In genomic region chr2:130997198-130997597, GRCh38 we compare ENCODE assay signal across 29 cellular contexts.
"Had no signal": no experiment of that assay in that cellular context is flagged by ENCODE, and none has a peak within 500 bp of the region (broad histone marks: within the 10 kb centered on the region; RNA-seq: fewer than 3 reads in every experiment).

No MANE protein-coding gene starts in this region.

- H3K9me3 ChIP-seq: stomach, suprapubic skin, testis, thoracic aorta, thyroid gland, tibial artery, tibial nerve, transverse colon, upper lobe of left lung, upper lobe of right lung, uterus, vagina had no signal

- H3K4me3 Mint-ChIP-seq: stimulated activated effector memory CD8-positive, alpha-beta T cell treated with anti-CD3 and anti-CD28 coated beads, Interleukin-12 subunit alpha, Interleukin-12 subunit beta, amount 100 ng/mL, for 72 hours; stimulated activated memory B cell treated with anti-CD40 and anti-IgM and Interleukin-4, amounts not matched to agents 10 μg/mL and 1 μg/mL and 100 μg/mL, for 72 hours; stimulated activated naive B cell treated with anti-CD40 and anti-IgM and Interleukin-4, amounts not matched to agents 10 μg/mL and 1 μg/mL and 100 μg/mL, for 72 hours; stimulated activated naive CD8-positive, alpha-beta T cell treated with anti-CD3 and anti-CD28 coated beads, Interleukin-15, amount 100 ng/mL, for 72 hours; stimulated activated naive CD8-positive, alpha-beta T cell treated with anti-CD3 and anti-CD28 coated beads, Interleukin-15, Interleukin-2, amounts not matched to agents 100 ng/mL and 50 ng/mL, for 24 hours; type B pancreatic cell had no signal

- ATAC-seq: stimulated activated effector memory CD8-positive, alpha-beta T cell treated with anti-CD3 and anti-CD28 coated beads, Interleukin-12 subunit alpha, Interleukin-12 subunit beta, amount 100 ng/mL, for 72 hours; stimulated activated memory B cell treated with anti-CD40 and anti-IgM and Interleukin-4, amounts not matched to agents 10 μg/mL and 1 μg/mL and 100 μg/mL, for 72 hours; stimulated activated naive B cell treated with anti-CD40 and anti-IgM and Interleukin-4, amounts not matched to agents 10 μg/mL and 1 μg/mL and 100 μg/mL, for 72 hours; stimulated activated naive CD8-positive, alpha-beta T cell treated with anti-CD3 and anti-CD28 coated beads, Interleukin-15, amount 100 ng/mL, for 72 hours; stimulated activated naive CD8-positive, alpha-beta T cell treated with anti-CD3 and anti-CD28 coated beads, Interleukin-15, Interleukin-2, amounts not matched to agents 100 U/mL and 50 U/mL, for 24 hours; upper lobe of right lung had no signal

- H3K4me1 ChIP-seq: stomach, suprapubic skin, testis, thyroid gland, tibial artery, tibial nerve, transverse colon, upper lobe of left lung, upper lobe of right lung, uterus, vagina had no signal

- FAIRE-seq: urothelium cell line had no signal

- H3K9me3 Mint-ChIP-seq: stimulated activated effector memory CD8-positive, alpha-beta T cell treated with anti-CD3 and anti-CD28 coated beads, Interleukin-12 subunit alpha, Interleukin-12 subunit beta, amount 100 ng/mL, for 72 hours; stimulated activated memory B cell treated with anti-CD40 and anti-IgM and Interleukin-4, amounts not matched to agents 10 μg/mL and 1 μg/mL and 100 μg/mL, for 72 hours; stimulated activated naive CD8-positive, alpha-beta T cell treated with anti-CD3 and anti-CD28 coated beads, Interleukin-15, amount 100 ng/mL, for 72 hours; stimulated activated naive CD8-positive, alpha-beta T cell treated with anti-CD3 and anti-CD28 coated beads, Interleukin-15, Interleukin-2, amounts not matched to agents 100 ng/mL and 50 ng/mL, for 24 hours; type B pancreatic cell had no signal

- H3K27ac Mint-ChIP-seq: stimulated activated effector memory CD8-positive, alpha-beta T cell treated with anti-CD3 and anti-CD28 coated beads, Interleukin-12 subunit alpha, Interleukin-12 subunit beta, amount 100 ng/mL, for 72 hours; stimulated activated memory B cell treated with anti-CD40 and anti-IgM and Interleukin-4, amounts not matched to agents 10 μg/mL and 1 μg/mL and 100 μg/mL, for 72 hours; stimulated activated naive B cell treated with anti-CD40 and anti-IgM and Interleukin-4, amounts not matched to agents 10 μg/mL and 1 μg/mL and 100 μg/mL, for 72 hours; stimulated activated naive CD8-positive, alpha-beta T cell treated with anti-CD3 and anti-CD28 coated beads, Interleukin-15, amount 100 ng/mL, for 72 hours; stimulated activated naive CD8-positive, alpha-beta T cell treated with anti-CD3 and anti-CD28 coated beads, Interleukin-15, Interleukin-2, amounts not matched to agents 100 ng/mL and 50 ng/mL, for 24 hours; type B pancreatic cell had no signal

- H3K27me3 ChIP-seq: suprapubic skin, testis, thyroid gland, tibial nerve, upper lobe of left lung, upper lobe of right lung, uterus, vagina had no signal

- H3K36me3 ChIP-seq: stomach, suprapubic skin, thoracic aorta, thyroid gland, tibial artery, tibial nerve, transverse colon, upper lobe of left lung, upper lobe of right lung, uterus, vagina had no signal

- DNase-seq: stimulated activated CD4-positive, alpha-beta T cell treated with anti-CD3 and anti-CD28 coated beads, Interleukin-2, amount 100 ng/mL, for 48 hours; stimulated activated CD4-positive, alpha-beta T cell treated with anti-CD3 and anti-CD28 coated beads, Interleukin-4, amount 100 ng/mL, for 1 hour; stimulated activated CD4-positive, alpha-beta T cell treated with anti-CD3 and anti-CD28 coated beads, Interleukin-4, amount 100 ng/mL, for 24 hours; stimulated activated CD4-positive, alpha-beta T cell treated with anti-CD3 and anti-CD28 coated beads, Interleukin-4, amount 100 ng/mL, for 4 hours; stimulated activated CD8-positive, alpha-beta memory T cell treated with anti-CD3 and anti-CD28 coated beads, Interleukin-4, amount 100 ng/mL, for 48 hours; stimulated activated naive B cell treated with anti-CD40 and anti-IgM and Interleukin-4, amounts not matched to agents 10 μg/mL and 1 μg/mL and 100 μg/mL, for 72 hours; stimulated activated naive CD4-positive, alpha-beta T cell; stimulated activated naive CD4-positive, alpha-beta T cell treated with Interleukin-2 at 50 U/mL for 16 hours; stimulated activated naive CD8-positive, alpha-beta T cell treated with anti-CD3 and anti-CD28 coated beads, Interleukin-15, amount 100 ng/mL, for 72 hours; stimulated activated naive CD8-positive, alpha-beta T cell treated with anti-CD3 and anti-CD28 coated beads, Interleukin-15, Interleukin-2, amounts not matched to agents 100 U/mL and 50 U/mL, for 24 hours; stomach; substantia nigra; testis; thyroid gland; tibial artery; transverse colon; trophoblast cell; upper lobe of left lung; upper lobe of right lung; uterus had no signal

- H3K4me1 Mint-ChIP-seq: stimulated activated effector memory CD8-positive, alpha-beta T cell treated with anti-CD3 and anti-CD28 coated beads, Interleukin-12 subunit alpha, Interleukin-12 subunit beta, amount 100 ng/mL, for 72 hours; stimulated activated memory B cell treated with anti-CD40 and anti-IgM and Interleukin-4, amounts not matched to agents 10 μg/mL and 1 μg/mL and 100 μg/mL, for 72 hours; stimulated activated naive B cell treated with anti-CD40 and anti-IgM and Interleukin-4, amounts not matched to agents 10 μg/mL and 1 μg/mL and 100 μg/mL, for 72 hours; stimulated activated naive CD8-positive, alpha-beta T cell treated with anti-CD3 and anti-CD28 coated beads, Interleukin-15, amount 100 ng/mL, for 72 hours had no signal

- H3K27ac ChIP-seq: stomach, suprapubic skin, testis, thoracic aorta, thyroid gland, tibial artery, tibial nerve, transverse colon, upper lobe of left lung, upper lobe of right lung, uterus, vagina had no signal

- H3K4me3 ChIP-seq: stomach, suprapubic skin, testis, thoracic aorta, thyroid gland, tibial artery, tibial nerve, transverse colon, upper lobe of left lung, upper lobe of right lung, uterus, vagina had no signal

- H3K36me3 Mint-ChIP-seq: stimulated activated effector memory CD8-positive, alpha-beta T cell treated with anti-CD3 and anti-CD28 coated beads, Interleukin-12 subunit alpha, Interleukin-12 subunit beta, amount 100 ng/mL, for 72 hours; stimulated activated memory B cell treated with anti-CD40 and anti-IgM and Interleukin-4, amounts not matched to agents 10 μg/mL and 1 μg/mL and 100 μg/mL, for 72 hours; stimulated activated naive B cell treated with anti-CD40 and anti-IgM and Interleukin-4, amounts not matched to agents 10 μg/mL and 1 μg/mL and 100 μg/mL, for 72 hours; type B pancreatic cell had no signal

- H3K27me3 Mint-ChIP-seq: stimulated activated naive CD8-positive, alpha-beta T cell treated with anti-CD3 and anti-CD28 coated beads, Interleukin-15, amount 100 ng/mL, for 72 hours; stimulated activated naive CD8-positive, alpha-beta T cell treated with anti-CD3 and anti-CD28 coated beads, Interleukin-15, Interleukin-2, amounts not matched to agents 100 ng/mL and 50 ng/mL, for 24 hours; type B pancreatic cell had no signal
